ENCODE assay signal across 2 cellular contexts in the genomic region with DNA sequence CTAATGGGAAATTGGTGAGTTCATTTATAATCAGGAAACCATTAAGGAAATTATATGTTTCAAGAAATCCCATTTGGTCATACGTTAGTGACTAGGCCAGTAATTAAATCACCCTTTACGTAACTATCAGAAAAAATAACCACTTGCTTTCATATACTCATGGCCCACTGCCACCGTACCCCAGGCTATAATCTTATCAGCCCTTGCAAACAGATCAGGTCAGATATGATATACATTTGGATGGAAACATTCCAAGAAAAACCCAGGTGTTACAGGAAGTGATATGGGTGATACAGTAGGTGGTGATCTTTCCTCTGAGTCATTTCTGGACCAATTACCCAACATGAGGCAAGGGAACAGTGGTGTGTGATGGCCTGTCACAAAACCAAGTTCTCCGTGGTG.
TF ChIP-seq lines count a peak whose summit lies in the region.

No MANE protein-coding gene starts in this region.

TF ChIP-seq in HEK293T, 16 proteins besides CTCF, POLR2A, EP300 and RAD21 (continued from another document):
- TF ChIP-seq LEF1 (IDR thresholded peaks at IDR 0.05; ENCODE audit: borderline replicate concordance) (no peak), SP1 (IDR thresholded peaks at IDR 0.05) (no peak), FOXA1 (IDR thresholded peaks at IDR 0.05) (no peak), CTBP1 (IDR thresholded peaks at IDR 0.05; ENCODE audit: borderline replicate concordance) (no peak), NFRKB (IDR thresholded peaks at IDR 0.05) (no peak)

TF ChIP-seq in H1, 55 proteins besides CTCF, POLR2A, EP300 and RAD21 (continued from another document):
- TF ChIP-seq EZH2 (IDR thresholded peaks at IDR 0.05; ENCODE audit: low read depth, low read length, severe bottlenecking) = no peak
- TF ChIP-seq, protein P1, sequence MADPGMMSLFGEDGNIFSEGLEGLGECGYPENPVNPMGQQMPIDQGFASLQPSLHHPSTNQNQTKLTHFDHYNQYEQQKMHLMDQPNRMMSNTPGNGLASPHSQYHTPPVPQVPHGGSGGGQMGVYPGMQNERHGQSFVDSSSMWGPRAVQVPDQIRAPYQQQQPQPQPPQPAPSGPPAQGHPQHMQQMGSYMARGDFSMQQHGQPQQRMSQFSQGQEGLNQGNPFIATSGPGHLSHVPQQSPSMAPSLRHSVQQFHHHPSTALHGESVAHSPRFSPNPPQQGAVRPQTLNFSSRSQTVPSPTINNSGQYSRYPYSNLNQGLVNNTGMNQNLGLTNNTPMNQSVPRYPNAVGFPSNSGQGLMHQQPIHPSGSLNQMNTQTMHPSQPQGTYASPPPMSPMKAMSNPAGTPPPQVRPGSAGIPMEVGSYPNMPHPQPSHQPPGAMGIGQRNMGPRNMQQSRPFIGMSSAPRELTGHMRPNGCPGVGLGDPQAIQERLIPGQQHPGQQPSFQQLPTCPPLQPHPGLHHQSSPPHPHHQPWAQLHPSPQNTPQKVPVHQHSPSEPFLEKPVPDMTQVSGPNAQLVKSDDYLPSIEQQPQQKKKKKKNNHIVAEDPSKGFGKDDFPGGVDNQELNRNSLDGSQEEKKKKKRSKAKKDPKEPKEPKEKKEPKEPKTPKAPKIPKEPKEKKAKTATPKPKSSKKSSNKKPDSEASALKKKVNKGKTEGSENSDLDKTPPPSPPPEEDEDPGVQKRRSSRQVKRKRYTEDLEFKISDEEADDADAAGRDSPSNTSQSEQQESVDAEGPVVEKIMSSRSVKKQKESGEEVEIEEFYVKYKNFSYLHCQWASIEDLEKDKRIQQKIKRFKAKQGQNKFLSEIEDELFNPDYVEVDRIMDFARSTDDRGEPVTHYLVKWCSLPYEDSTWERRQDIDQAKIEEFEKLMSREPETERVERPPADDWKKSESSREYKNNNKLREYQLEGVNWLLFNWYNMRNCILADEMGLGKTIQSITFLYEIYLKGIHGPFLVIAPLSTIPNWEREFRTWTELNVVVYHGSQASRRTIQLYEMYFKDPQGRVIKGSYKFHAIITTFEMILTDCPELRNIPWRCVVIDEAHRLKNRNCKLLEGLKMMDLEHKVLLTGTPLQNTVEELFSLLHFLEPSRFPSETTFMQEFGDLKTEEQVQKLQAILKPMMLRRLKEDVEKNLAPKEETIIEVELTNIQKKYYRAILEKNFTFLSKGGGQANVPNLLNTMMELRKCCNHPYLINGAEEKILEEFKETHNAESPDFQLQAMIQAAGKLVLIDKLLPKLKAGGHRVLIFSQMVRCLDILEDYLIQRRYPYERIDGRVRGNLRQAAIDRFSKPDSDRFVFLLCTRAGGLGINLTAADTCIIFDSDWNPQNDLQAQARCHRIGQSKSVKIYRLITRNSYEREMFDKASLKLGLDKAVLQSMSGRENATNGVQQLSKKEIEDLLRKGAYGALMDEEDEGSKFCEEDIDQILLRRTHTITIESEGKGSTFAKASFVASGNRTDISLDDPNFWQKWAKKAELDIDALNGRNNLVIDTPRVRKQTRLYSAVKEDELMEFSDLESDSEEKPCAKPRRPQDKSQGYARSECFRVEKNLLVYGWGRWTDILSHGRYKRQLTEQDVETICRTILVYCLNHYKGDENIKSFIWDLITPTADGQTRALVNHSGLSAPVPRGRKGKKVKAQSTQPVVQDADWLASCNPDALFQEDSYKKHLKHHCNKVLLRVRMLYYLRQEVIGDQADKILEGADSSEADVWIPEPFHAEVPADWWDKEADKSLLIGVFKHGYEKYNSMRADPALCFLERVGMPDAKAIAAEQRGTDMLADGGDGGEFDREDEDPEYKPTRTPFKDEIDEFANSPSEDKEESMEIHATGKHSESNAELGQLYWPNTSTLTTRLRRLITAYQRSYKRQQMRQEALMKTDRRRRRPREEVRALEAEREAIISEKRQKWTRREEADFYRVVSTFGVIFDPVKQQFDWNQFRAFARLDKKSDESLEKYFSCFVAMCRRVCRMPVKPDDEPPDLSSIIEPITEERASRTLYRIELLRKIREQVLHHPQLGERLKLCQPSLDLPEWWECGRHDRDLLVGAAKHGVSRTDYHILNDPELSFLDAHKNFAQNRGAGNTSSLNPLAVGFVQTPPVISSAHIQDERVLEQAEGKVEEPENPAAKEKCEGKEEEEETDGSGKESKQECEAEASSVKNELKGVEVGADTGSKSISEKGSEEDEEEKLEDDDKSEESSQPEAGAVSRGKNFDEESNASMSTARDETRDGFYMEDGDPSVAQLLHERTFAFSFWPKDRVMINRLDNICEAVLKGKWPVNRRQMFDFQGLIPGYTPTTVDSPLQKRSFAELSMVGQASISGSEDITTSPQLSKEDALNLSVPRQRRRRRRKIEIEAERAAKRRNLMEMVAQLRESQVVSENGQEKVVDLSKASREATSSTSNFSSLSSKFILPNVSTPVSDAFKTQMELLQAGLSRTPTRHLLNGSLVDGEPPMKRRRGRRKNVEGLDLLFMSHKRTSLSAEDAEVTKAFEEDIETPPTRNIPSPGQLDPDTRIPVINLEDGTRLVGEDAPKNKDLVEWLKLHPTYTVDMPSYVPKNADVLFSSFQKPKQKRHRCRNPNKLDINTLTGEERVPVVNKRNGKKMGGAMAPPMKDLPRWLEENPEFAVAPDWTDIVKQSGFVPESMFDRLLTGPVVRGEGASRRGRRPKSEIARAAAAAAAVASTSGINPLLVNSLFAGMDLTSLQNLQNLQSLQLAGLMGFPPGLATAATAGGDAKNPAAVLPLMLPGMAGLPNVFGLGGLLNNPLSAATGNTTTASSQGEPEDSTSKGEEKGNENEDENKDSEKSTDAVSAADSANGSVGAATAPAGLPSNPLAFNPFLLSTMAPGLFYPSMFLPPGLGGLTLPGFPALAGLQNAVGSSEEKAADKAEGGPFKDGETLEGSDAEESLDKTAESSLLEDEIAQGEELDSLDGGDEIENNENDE (IDR thresholded peaks at IDR 0.05; ENCODE audit: insufficient replicate concordance, low read length) = no peak
- TF ChIP-seq SRF (IDR thresholded peaks at IDR 0.05; ENCODE audit: low read depth, low read length) = no peak
- TF ChIP-seq CHD1 (IDR thresholded peaks at IDR 0.05; ENCODE audit: low read depth, low read length) = no peak
- TF ChIP-seq, protein P2, sequence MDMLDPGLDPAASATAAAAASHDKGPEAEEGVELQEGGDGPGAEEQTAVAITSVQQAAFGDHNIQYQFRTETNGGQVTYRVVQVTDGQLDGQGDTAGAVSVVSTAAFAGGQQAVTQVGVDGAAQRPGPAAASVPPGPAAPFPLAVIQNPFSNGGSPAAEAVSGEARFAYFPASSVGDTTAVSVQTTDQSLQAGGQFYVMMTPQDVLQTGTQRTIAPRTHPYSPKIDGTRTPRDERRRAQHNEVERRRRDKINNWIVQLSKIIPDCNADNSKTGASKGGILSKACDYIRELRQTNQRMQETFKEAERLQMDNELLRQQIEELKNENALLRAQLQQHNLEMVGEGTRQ (IDR thresholded peaks at IDR 0.05; ENCODE audit: low read length) = no peak
